In genomic region chr2:39573276-39573675, GRCh38 we compare ENCODE assay signal across 22 cellular contexts.
"Had no signal": no experiment of that assay in that cellular context is flagged by ENCODE, and none has a peak within 500 bp of the region (broad histone marks: within the 10 kb centered on the region; RNA-seq: fewer than 3 reads in every experiment).

No MANE protein-coding gene starts in this region.

- H3K36me3 ChIP-seq: colonic mucosa, esophagus muscularis mucosa, gastrocnemius medialis, heart right ventricle, left lung, lower lobe of right lung had no signal

- H3K27me3 ChIP-seq: colonic mucosa, esophagus muscularis mucosa, gastrocnemius medialis, heart right ventricle, left lung had no signal

- H3K9me3 ChIP-seq: colonic mucosa, esophagus muscularis mucosa, gastrocnemius medialis, lower lobe of right lung, mucosa of descending colon had no signal

- H3K4me3 ChIP-seq: colonic mucosa, esophagus muscularis mucosa, gastrocnemius medialis, heart right ventricle, left lung, lower lobe of right lung, mucosa of descending colon had no signal

- FAIRE-seq: endometrium, islet of Langerhans, keratinocyte had no signal

- H3K4me1 ChIP-seq: colonic mucosa had no signal

- H3K27ac ChIP-seq: colonic mucosa, esophagus muscularis mucosa, gastrocnemius medialis, heart right ventricle, left lung, lower lobe of right lung had no signal

- DNase-seq: colonic mucosa; cortex of kidney; effector CD8-positive, alpha-beta T cell; effector memory CD8-positive, alpha-beta T cell; endodermal cell; foreskin melanocyte; gastrocnemius medialis; glutamatergic neuron; head of caudate nucleus; heart right ventricle; hippocampal formation; left cardiac atrium; left lung; left ventricle myocardium superior; lower lobe of right lung; mesenchymal stem cell; mucosa of descending colon; naive B cell had no signal
